ENCODE assay signal across 12 cellular contexts in genomic region chr11:79482800-79483199, GRCh38. TPM values are rescaled to one million over a fixed set of nuclear protein-coding genes. Genes with fewer than 3 reads are reported as not detected.
DNase-seq lines count a peak whose midpoint lies in the region; ATAC-seq and TF ChIP-seq lines count a peak whose summit lies in the region.
"Had no signal": no experiment of that assay in that cellular context is flagged by ENCODE, and none has a peak within 500 bp of the region (broad histone marks: within the 10 kb centered on the region; RNA-seq: fewer than 3 reads in every experiment).

No MANE protein-coding gene starts in this region.

- no peak for TF ChIP-seq POLR2A in sigmoid colon (IDR thresholded peaks at IDR 0.05)
- TF ChIP-seq POLR2A in gastrocnemius medialis (IDR thresholded peaks at IDR 0.05) = no peak

- TF ChIP-seq EP300 in sigmoid colon (IDR thresholded peaks at IDR 0.05) = no peak

- no peak overlapping the region for H3K4me3 Mint-ChIP-seq in T-helper 17 cell

- H3K9me3 ChIP-seq in T-helper 17 cell (ENCODE audit: control insufficient read depth, low read length, poor library complexity, severe bottlenecking) (no peaks in the 10 kb centered on the region), sigmoid colon (no peaks in the 10 kb centered on the region), gastrocnemius medialis (no peaks in the 10 kb centered on the region)
- H3K9me3 ChIP-seq: right lobe of liver had no signal

- in situ Hi-C loops in gastrocnemius medialis (cut with MboI; ENCODE audit: low sequenced_read_pairs in 4 of 4) = loop anchor here in 1 of 4 donors (25.0 kb wide), 1 partner anchor 845 kb away; no protein-coding TSS in a partner anchor

- H3K36me3 ChIP-seq in sigmoid colon (no peaks in the 10 kb centered on the region), gastrocnemius medialis (no peaks in the 10 kb centered on the region)
- H3K36me3 ChIP-seq: right lobe of liver had no signal

- DNase-seq in T-helper 17 cell = no peak
- no peak for DNase-seq in NCI-H526 treated with DMSO at 0.1 percent for 48 hours (lab: John Stamatoyannopoulos, UW)
- DNase-seq in sigmoid colon = no peak
- DNase-seq in SW 1271 (lab: John Stamatoyannopoulos, UW) = no peak
- no peak for DNase-seq in gastrocnemius medialis
- DNase-seq: activated CD4-positive, CD25-positive, alpha-beta regulatory T cell; kidney glomerular epithelial cell; NCI-H526; right lobe of liver had no signal

- H3K27ac Mint-ChIP-seq in T-helper 17 cell = no peak overlapping the region

- H3K36me3 Mint-ChIP-seq in T-helper 17 cell (ENCODE audit: low read depth) = no peaks in the 10 kb centered on the region

- peaks cover 3% of the 10 kb centered on the region for H3K4me1 Mint-ChIP-seq in T-helper 17 cell

- H3K27me3 ChIP-seq in sigmoid colon (no peaks in the 10 kb centered on the region), gastrocnemius medialis (no peaks in the 10 kb centered on the region)
- H3K27me3 ChIP-seq: right lobe of liver had no signal

- intact Hi-C loops in sigmoid colon (cut with DNase I) = no loop called here
- intact Hi-C loops in gastrocnemius medialis (cut with DNase I; ENCODE audit: low total_unique reads) = no loop called here

- H3K27ac ChIP-seq in sigmoid colon (no peak overlapping the region), gastrocnemius medialis (no peak overlapping the region)
- H3K27ac ChIP-seq: right lobe of liver had no signal

- TF ChIP-seq CTCF in sigmoid colon (IDR thresholded peaks at IDR 0.05) (no peak), gastrocnemius medialis (IDR thresholded peaks at IDR 0.05 in 4 of 5, conservative IDR thresholded peaks at IDR 0.05 in 1 of 5) (no peak)

- no peak overlapping the region for H3K4me3 ChIP-seq in sigmoid colon
- H3K4me3 ChIP-seq in gastrocnemius medialis = no peak overlapping the region
- H3K4me3 ChIP-seq: right lobe of liver had no signal

- 64 to 76% methylated on average over 3 of the region's 3 CpGs for WGBS in sigmoid colon, 2 donors

- peaks cover 7% of the 10 kb centered on the region for H3K27me3 Mint-ChIP-seq in T-helper 17 cell

- ATAC-seq in GM18519 (IDR thresholded peaks at IDR 0.05; ENCODE audit: low FRiP score, unreplicated experiment) = peak; percentile 94
- ATAC-seq in GM21528 (IDR thresholded peaks at IDR 0.05; ENCODE audit: low FRiP score, unreplicated experiment) = peak; percentile 79
- peak; percentile 83 for ATAC-seq in HG03196 (IDR thresholded peaks at IDR 0.05; ENCODE audit: unreplicated experiment)
- ATAC-seq in T-helper 17 cell = peak; percentile 42
- ATAC-seq in gastrocnemius medialis = no peak

- H3K4me1 ChIP-seq in sigmoid colon (no peaks in the 10 kb centered on the region), gastrocnemius medialis (no peaks in the 10 kb centered on the region)

RNA-seq across cellular contexts. Expression of gene TENM4, which starts 42.0 kb away (rescaled TPM):
- total RNA-seq in T-helper 17 cell (under 1 TPM; 0.31 to 0.97 TPM), sigmoid colon (10 to 100 TPM in 1 of 4 donors, 1 to 10 TPM in 2, under 1 TPM in 1; 0.83 to 14.6 (median 2.6) TPM), gastrocnemius medialis (under 1 TPM; 0.02 to 0.82 (median 0.23) TPM)
- polyA plus RNA-seq in sigmoid colon = 1 to 10 TPM in 1 of 3 donors, under 1 TPM in 1, not detected in 1; 0.23 to 2.4 TPM

Comparison
In these comparisons a context has a peak if more than half of its experiments do, and no peak if none do; other contexts are left out.
1. ATAC-seq: peak in GM18519 (single experiment), GM21528 (single experiment), HG03196 (single experiment) and T-helper 17 cell (single experiment); none in gastrocnemius medialis (0 of 2).